ENCODE assay signal across 8 cellular contexts in the genomic region with DNA sequence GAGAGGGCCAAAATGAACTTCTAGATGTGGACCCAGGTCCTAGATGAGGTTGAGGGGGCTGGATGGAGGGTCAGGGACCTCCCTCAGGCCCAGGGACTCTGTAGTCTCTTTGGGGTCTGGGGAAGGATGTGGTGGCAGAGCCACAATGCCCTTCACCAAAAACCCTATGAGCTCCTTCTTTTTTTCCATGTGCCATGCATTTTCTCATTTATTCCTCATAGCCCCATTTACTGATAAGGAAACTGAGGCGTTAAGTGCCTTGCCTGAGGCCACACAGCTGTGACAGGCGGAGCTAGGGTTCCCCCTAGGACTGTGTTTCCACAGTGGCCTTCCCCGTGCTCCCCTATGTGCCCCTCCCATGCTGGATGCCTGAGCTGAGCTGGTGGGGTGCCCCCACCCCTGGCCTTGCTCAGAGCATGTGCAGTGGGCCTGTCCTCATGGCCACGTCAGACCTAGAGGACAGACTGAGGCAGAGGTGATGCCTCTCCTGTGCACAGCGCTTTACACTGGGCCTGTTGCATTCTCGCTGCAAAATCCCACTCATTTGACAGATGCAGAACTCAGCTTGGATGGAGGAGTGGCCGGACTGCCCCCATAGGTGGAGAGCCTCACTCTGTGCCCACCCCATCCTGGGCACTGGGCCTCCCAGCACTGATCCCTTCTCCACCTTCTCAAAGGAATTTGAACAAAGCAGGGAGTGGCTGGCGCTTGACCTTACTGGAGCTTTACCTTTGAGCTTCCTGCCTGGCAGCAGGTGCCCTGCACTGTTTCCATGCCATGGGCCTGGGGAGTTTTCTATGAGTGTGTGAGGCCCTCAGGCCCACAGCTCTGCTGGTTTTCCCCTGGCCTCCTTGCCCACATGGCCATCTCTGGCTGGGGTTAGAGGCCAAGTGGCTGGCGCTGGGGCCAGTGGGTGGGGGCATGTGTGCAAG. TPM values are rescaled to one million over a fixed set of nuclear protein-coding genes. Genes with fewer than 3 reads are reported as not detected.
DNase-seq lines count a peak whose midpoint lies in the region; ATAC-seq and TF ChIP-seq lines count a peak whose summit lies in the region.

No MANE protein-coding gene starts in this region.

- H3K9me3 Mint-ChIP-seq in endodermal cell: peaks cover 13% of the 10 kb centered on the region

- 89 to 92% methylated on average over 4 to 9 of the region's 9 CpGs for WGBS in endodermal cell (ENCODE audit: insufficient coverage in 1 of 2, insufficient read length in 1 of 2), 2 experiments

- H3K27ac ChIP-seq in SJSA1 (peak overlapping the region; percentile 86), endodermal cell (ENCODE audit: low read depth, low read length) (no peak overlapping the region), parathyroid adenoma (peak overlapping the region; percentile 65)

- H3K9me3 ChIP-seq in SJSA1 (replicated peaks) (no peaks in the 10 kb centered on the region), endodermal cell (ENCODE audit: control insufficient read depth, low read length) (no peaks in the 10 kb centered on the region), parathyroid adenoma (ENCODE audit: control insufficient read depth, low read length) (no peaks in the 10 kb centered on the region)

- H3K36me3 ChIP-seq in SJSA1: peaks cover 29% of the 10 kb centered on the region
- H3K36me3 ChIP-seq in endodermal cell (ENCODE audit: control insufficient read depth, insufficient read depth, low read length): no peaks in the 10 kb centered on the region
- no peaks in the 10 kb centered on the region for H3K36me3 ChIP-seq in parathyroid adenoma (ENCODE audit: control insufficient read depth, insufficient read depth, low read length)

- ATAC-seq in GM21723 (IDR thresholded peaks at IDR 0.05; ENCODE audit: unreplicated experiment) (no peak), HG03139 (IDR thresholded peaks at IDR 0.05; ENCODE audit: unreplicated experiment) (no peak)

- no peak overlapping the region for H3K9ac ChIP-seq in endodermal cell (ENCODE audit: extremely low read depth, low read length, poor library complexity, severe bottlenecking)
- H3K9ac ChIP-seq in parathyroid adenoma: no peak overlapping the region

- no peak for TF ChIP-seq CTCF in GM12865 (IDR thresholded peaks at IDR 0.05; ENCODE audit: insufficient read depth, low read depth, low read length, missing control alignments)
- TF ChIP-seq CTCF in endodermal cell (conservative IDR thresholded peaks at IDR 0.05): no peak
- TF ChIP-seq CTCF in parathyroid adenoma (IDR thresholded peaks at IDR 0.05): no peak

- H3K4me3 Mint-ChIP-seq in endodermal cell: peak overlapping the region; percentile 77

- peak overlapping the region; percentile 24 for H3K27ac Mint-ChIP-seq in endodermal cell

- no peak overlapping the region for H2AFZ ChIP-seq in parathyroid adenoma

- peaks cover 13% of the 10 kb centered on the region for H3K4me1 Mint-ChIP-seq in endodermal cell

- peak; percentile 29 for DNase-seq in GM12865 (ENCODE audit: low read depth)
- DNase-seq in SJSA1 (ENCODE audit: low read depth in 1 of 2, low spot score in 2 of 2): no peak
- no peak for DNase-seq in endodermal cell
- no peak for DNase-seq in mesenteric fat pad (ENCODE audit: low spot score)
- DNase-seq in NCI-H82 (lab: John Stamatoyannopoulos, UW): no peak

- H3K4me3 ChIP-seq in GM12865 (ENCODE audit: low read depth, low read length) (peak overlapping the region; percentile 89), SJSA1 (peak overlapping the region; percentile 88), endodermal cell (ENCODE audit: low read length) (peak overlapping the region; percentile 98), parathyroid adenoma (ENCODE audit: low read depth, low read length) (peak overlapping the region; percentile 59)

- peak overlapping the region; percentile 91 for H3K4me2 ChIP-seq in parathyroid adenoma (ENCODE audit: low read length)

- H3K4me1 ChIP-seq in SJSA1 (replicated peaks) (peaks cover 50% of the 10 kb centered on the region), endodermal cell (ENCODE audit: control insufficient read depth, insufficient read depth, low read length) (peaks cover 13% of the 10 kb centered on the region), parathyroid adenoma (peaks cover 26% of the 10 kb centered on the region)

- H3K27me3 Mint-ChIP-seq in endodermal cell (ENCODE audit: insufficient read depth): peaks cover 20% of the 10 kb centered on the region

- H3K27me3 ChIP-seq in SJSA1 (replicated peaks): no peaks in the 10 kb centered on the region
- peaks cover 9% of the 10 kb centered on the region for H3K27me3 ChIP-seq in endodermal cell (ENCODE audit: control insufficient read depth, insufficient read depth, low read length, poor library complexity, severe bottlenecking)
- no peaks in the 10 kb centered on the region for H3K27me3 ChIP-seq in parathyroid adenoma (ENCODE audit: control insufficient read depth, insufficient read depth, low read length)

- H3K36me3 Mint-ChIP-seq in endodermal cell (ENCODE audit: low read depth): no peaks in the 10 kb centered on the region

- H3K79me2 ChIP-seq in parathyroid adenoma: peaks cover 52% of the 10 kb centered on the region

RNA-seq across cellular contexts. Expression of gene MAP2K3, which starts 2.5 kb away (rescaled TPM):
- 14.7 and 21.1 TPM in 2 replicates for total RNA-seq in SJSA1 (2014; rRNA removed; shearing (Covaris generic))
- total RNA-seq in endodermal cell (10 to 100 TPM; 31.6 to 37.6 TPM), mesenteric fat pad (103 TPM)
- 18.6 TPM for polyA plus RNA-seq in endodermal cell (2013, experiment 1 of 2)
- polyA plus RNA-seq in endodermal cell (2013, experiment 2 of 2): 17.7 TPM

RNA-seq across cellular contexts. Expression of gene NATD1, which starts 33.8 kb away (rescaled TPM):
- total RNA-seq in SJSA1 (2014; rRNA removed; shearing (Covaris generic)): 0.22 and 1.7 TPM in 2 replicates
- total RNA-seq in endodermal cell: 10 to 100 TPM; 12.2 to 17.2 TPM
- polyA plus RNA-seq in endodermal cell (2013, experiment 1 of 2): 15.2 TPM
- polyA plus RNA-seq in endodermal cell (2013, experiment 2 of 2): 13.7 TPM
- 17.4 TPM for total RNA-seq in mesenteric fat pad
